8 cellular contexts compared by ENCODE assay signal in the genomic region with DNA sequence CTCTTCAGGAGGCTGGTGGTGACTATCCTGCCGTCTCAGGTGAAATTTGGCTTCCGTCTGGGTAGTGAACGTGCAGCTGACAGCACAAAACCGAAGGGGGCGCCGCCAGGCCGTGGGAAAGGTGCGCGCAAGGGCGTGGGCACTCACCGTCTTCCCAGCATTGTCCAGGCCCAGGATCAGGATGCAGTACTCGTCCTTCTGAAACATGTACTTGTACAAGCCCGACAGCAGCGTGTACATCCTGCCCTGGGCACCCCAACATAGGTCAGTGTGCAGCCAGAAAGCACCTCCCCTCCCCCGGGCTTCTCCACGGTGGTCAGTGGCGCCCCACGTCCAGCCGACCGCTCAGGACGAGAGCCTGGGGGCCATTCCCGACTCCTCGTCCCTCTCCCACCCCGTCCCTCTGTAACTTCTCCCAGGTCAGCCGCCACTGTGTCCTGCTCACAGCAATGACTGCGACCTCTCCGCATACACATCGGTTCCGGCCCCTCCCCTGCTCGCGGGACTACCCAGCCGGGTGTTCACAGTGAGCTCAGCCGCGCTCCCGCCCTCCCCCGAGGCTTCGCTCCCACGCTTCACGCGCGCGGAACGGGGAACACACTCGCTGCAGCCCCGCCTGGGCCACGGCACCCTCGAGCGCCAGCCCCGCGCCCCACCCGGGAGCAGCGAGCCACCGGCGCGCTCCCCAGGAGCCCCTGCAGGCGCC.
DNase-seq lines count a peak whose midpoint lies in the region; ATAC-seq and TF ChIP-seq lines count a peak whose summit lies in the region.

No MANE protein-coding gene starts in this region.

- H3K36me3 ChIP-seq in NT2/D1 (ENCODE audit: insufficient read depth, insufficient read length, low read length) (peaks cover 81% of the 10 kb centered on the region), parathyroid adenoma (ENCODE audit: control insufficient read depth, insufficient read depth, low read length) (no peaks in the 10 kb centered on the region)

- peaks cover 11% of the 10 kb centered on the region for H3K4me1 ChIP-seq in NT2/D1 (ENCODE audit: insufficient read depth, insufficient read length)
- H3K4me1 ChIP-seq in parathyroid adenoma: peaks cover 9% of the 10 kb centered on the region

- H3K9me3 ChIP-seq in NT2/D1 (ENCODE audit: insufficient read depth, low read length) (no peaks in the 10 kb centered on the region), parathyroid adenoma (ENCODE audit: control insufficient read depth, low read length) (no peaks in the 10 kb centered on the region)

- H3K4me3 ChIP-seq in NT2/D1 (ENCODE audit: insufficient read length, low read depth) (peak overlapping the region; percentile 96), parathyroid adenoma (ENCODE audit: low read depth, low read length) (peak overlapping the region; percentile 84)

- DNase-seq in SIG-M5 treated with dmso at 0.1 percent for 504 hours (lab: John Stamatoyannopoulos, UW; ENCODE audit: unreplicated experiment) (peak; percentile 30), SIG-M5 (lab: John Stamatoyannopoulos, UW) (no peak), NT2/D1 (ENCODE audit: low read depth, low spot score) (no peak), activated gamma-delta T cell (lab: John Stamatoyannopoulos, UW) (peak; percentile 37), glomerular visceral epithelial cell (ENCODE audit: extremely low spot score) (peak; percentile 59)

- H3K4me2 ChIP-seq in parathyroid adenoma (ENCODE audit: low read length): peak overlapping the region; percentile 96

- peak overlapping the region; percentile 92 for H2AFZ ChIP-seq in parathyroid adenoma

- TF ChIP-seq CTCF in parathyroid adenoma (IDR thresholded peaks at IDR 0.05): peak; percentile 56

- peak overlapping the region; percentile 96 for H3K9ac ChIP-seq in NT2/D1 (ENCODE audit: insufficient read length, low read depth)
- H3K9ac ChIP-seq in parathyroid adenoma: peak overlapping the region; percentile 83

- H3K27me3 ChIP-seq in NT2/D1 (ENCODE audit: insufficient read depth, insufficient read length) (no peaks in the 10 kb centered on the region), parathyroid adenoma (ENCODE audit: control insufficient read depth, insufficient read depth, low read length) (no peaks in the 10 kb centered on the region)

- peak overlapping the region; percentile 83 for H3K27ac ChIP-seq in parathyroid adenoma

- H3K79me2 ChIP-seq in parathyroid adenoma: peaks cover 39% of the 10 kb centered on the region

- ATAC-seq in HG03039 (IDR thresholded peaks at IDR 0.05; ENCODE audit: unreplicated experiment) (peak; percentile 11), HG03565 (IDR thresholded peaks at IDR 0.05; ENCODE audit: unreplicated experiment) (no peak)

Comparison
In these comparisons a context has a peak if more than half of its experiments do, and no peak if none do; other contexts are left out.
1. DNase-seq: peak in SIG-M5 treated with dmso at 0.1 percent for 504 hours (single experiment), activated gamma-delta T cell (single experiment) and glomerular visceral epithelial cell (single experiment); none in SIG-M5 (single experiment) and NT2/D1 (single experiment).